Comparison of ENCODE assay signal across 8 cellular contexts in genomic region chr18:80034852-80035406, GRCh38. TPM values are rescaled to one million over a fixed set of nuclear protein-coding genes. Genes with fewer than 3 reads are reported as not detected.
A peak's percentile ranks its signal among the peaks of the same experiment; 100 is the strongest.
DNase-seq lines count a peak whose midpoint lies in the region; ATAC-seq, FAIRE-seq and TF ChIP-seq lines count a peak whose summit lies in the region.

No MANE protein-coding gene starts in this region.

- peaks cover 25% of the 10 kb centered on the region for H3K36me3 Mint-ChIP-seq in activated CD4-positive, alpha-beta memory T cell treated with anti-CD3 and anti-CD28 coated beads for 36 hours
- H3K36me3 Mint-ChIP-seq in stimulated activated memory B cell treated with anti-CD40 and anti-IgM and Interleukin-4, amounts not matched to agents 10 μg/mL and 1 μg/mL and 100 μg/mL, for 72 hours = peaks cover 28% of the 10 kb centered on the region

- no peaks in the 10 kb centered on the region for H3K27me3 ChIP-seq in iPS DF 6.9 (ENCODE audit: control insufficient read depth, insufficient read depth, low read length)

- no peak for FAIRE-seq in D721Med (lab: Jason Lieb, UNC)

- H3K9me3 ChIP-seq in iPS DF 6.9 (ENCODE audit: control insufficient read depth, insufficient read depth, low read length) = no peaks in the 10 kb centered on the region

- no peak for ATAC-seq in stimulated activated memory B cell treated with anti-CD40 and anti-IgM and Interleukin-4, amounts not matched to agents 10 μg/mL and 1 μg/mL and 100 μg/mL, for 72 hours
- no peak for ATAC-seq in HG03442 (IDR thresholded peaks at IDR 0.05; ENCODE audit: unreplicated experiment)

- peak overlapping the region; percentile 82 for H3K27ac Mint-ChIP-seq in activated CD4-positive, alpha-beta memory T cell treated with anti-CD3 and anti-CD28 coated beads for 36 hours
- H3K27ac Mint-ChIP-seq in stimulated activated memory B cell treated with anti-CD40 and anti-IgM and Interleukin-4, amounts not matched to agents 10 μg/mL and 1 μg/mL and 100 μg/mL, for 72 hours = peak overlapping the region; percentile 81

- H3K4me3 Mint-ChIP-seq in activated CD4-positive, alpha-beta memory T cell treated with anti-CD3 and anti-CD28 coated beads for 36 hours = peak overlapping the region; percentile 89
- H3K4me3 Mint-ChIP-seq in stimulated activated memory B cell treated with anti-CD40 and anti-IgM and Interleukin-4, amounts not matched to agents 10 μg/mL and 1 μg/mL and 100 μg/mL, for 72 hours = peak overlapping the region; percentile 79

- no peaks in the 10 kb centered on the region for H3K9me3 Mint-ChIP-seq in activated CD4-positive, alpha-beta memory T cell treated with anti-CD3 and anti-CD28 coated beads for 36 hours
- H3K9me3 Mint-ChIP-seq in stimulated activated memory B cell treated with anti-CD40 and anti-IgM and Interleukin-4, amounts not matched to agents 10 μg/mL and 1 μg/mL and 100 μg/mL, for 72 hours = no peaks in the 10 kb centered on the region

- CTCF ChIA-PET in activated CD4-positive, alpha-beta memory T cell treated with anti-CD3 and anti-CD28 coated beads for 36 hours (lab: Charles Lee) = interaction anchor here (0.5 to 1.1 kb wide), 5 partner anchors 47 to 124 kb away, joined by 3 to 4 read pairs (median 3); partner anchors contain the start of gene ADNP2

- no peak for TF ChIP-seq CTCF in D721Med (IDR thresholded peaks at IDR 0.05; ENCODE audit: insufficient read depth, missing control alignments)

- intact Hi-C loops in activated CD4-positive, alpha-beta memory T cell treated with anti-CD3 and anti-CD28 coated beads for 36 hours (cut with micrococcal nuclease) = loop anchor here (1.0 to 5.0 kb wide), 7 partner anchors 74 to 966 kb away; partner anchors contain the start of genes ADNP2, ATP9B, CTDP1 and NFATC1

- peak overlapping the region; percentile 61; the same call in 1 of the 2 replicates for H3K4me3 ChIP-seq in iPS DF 6.9 (ENCODE audit: low read length)

- POLR2A ChIA-PET in activated CD4-positive, alpha-beta memory T cell treated with anti-CD3 and anti-CD28 coated beads for 36 hours (lab: Charles Lee) = interaction anchor here (1.1 to 2.6 kb wide), 2 partner anchors 47 to 75 kb away, joined by 3 to 10 read pairs; partner anchors contain the start of gene TXNL4A

- peaks cover 2% of the 10 kb centered on the region for H3K4me1 ChIP-seq in iPS DF 6.9 (ENCODE audit: control insufficient read depth, insufficient read depth, low read length)

- DNase-seq in NCI-H748 (lab: John Stamatoyannopoulos, UW; ENCODE audit: unreplicated experiment) = peak; percentile 17
- DNase-seq in NCI-H748 treated with DMSO at 0.1 percent for 48 hours (lab: John Stamatoyannopoulos, UW) = no peak
- DNase-seq in activated CD4-positive, alpha-beta memory T cell treated with anti-CD3 and anti-CD28 coated beads for 36 hours = no peak
- no peak for DNase-seq in iPS DF 6.9 (ENCODE audit: low read depth, low spot score)
- DNase-seq in GM19240 (ENCODE audit: insufficient read length, low spot score) = no peak
- DNase-seq in D721Med (ENCODE audit: insufficient read length, low spot score) = no peak

- H3K36me3 ChIP-seq in iPS DF 6.9 (ENCODE audit: control insufficient read depth, insufficient read depth, low read length) = peaks cover 3% of the 10 kb centered on the region; the same call in 1 of the 2 replicates

- no peaks in the 10 kb centered on the region for H3K27me3 Mint-ChIP-seq in activated CD4-positive, alpha-beta memory T cell treated with anti-CD3 and anti-CD28 coated beads for 36 hours
- no peaks in the 10 kb centered on the region for H3K27me3 Mint-ChIP-seq in stimulated activated memory B cell treated with anti-CD40 and anti-IgM and Interleukin-4, amounts not matched to agents 10 μg/mL and 1 μg/mL and 100 μg/mL, for 72 hours

- WGBS in iPS DF 6.9 (ENCODE audit: insufficient coverage, insufficient read length) = no CpG with 5 or more reads among the region's 8 CpGs

- H3K27ac ChIP-seq in iPS DF 6.9 (ENCODE audit: low read length) = no peak overlapping the region

- H3K4me1 Mint-ChIP-seq in activated CD4-positive, alpha-beta memory T cell treated with anti-CD3 and anti-CD28 coated beads for 36 hours (ENCODE audit: low read depth) = peaks cover 22% of the 10 kb centered on the region
- H3K4me1 Mint-ChIP-seq in stimulated activated memory B cell treated with anti-CD40 and anti-IgM and Interleukin-4, amounts not matched to agents 10 μg/mL and 1 μg/mL and 100 μg/mL, for 72 hours = peaks cover 33% of the 10 kb centered on the region

RNA-seq across cellular contexts. Expression of gene RBFA, which starts 0.7 kb away (rescaled TPM):
- total RNA-seq in activated CD4-positive, alpha-beta memory T cell treated with anti-CD3 and anti-CD28 coated beads for 36 hours = 10 to 100 TPM; 29.5 to 31.8 TPM

RNA-seq across cellular contexts. Expression of gene TXNL4A, which starts 46.6 kb away (rescaled TPM):
- total RNA-seq in activated CD4-positive, alpha-beta memory T cell treated with anti-CD3 and anti-CD28 coated beads for 36 hours = 100 to 1,000 TPM; 169 to 175 TPM
